In the genomic region with DNA sequence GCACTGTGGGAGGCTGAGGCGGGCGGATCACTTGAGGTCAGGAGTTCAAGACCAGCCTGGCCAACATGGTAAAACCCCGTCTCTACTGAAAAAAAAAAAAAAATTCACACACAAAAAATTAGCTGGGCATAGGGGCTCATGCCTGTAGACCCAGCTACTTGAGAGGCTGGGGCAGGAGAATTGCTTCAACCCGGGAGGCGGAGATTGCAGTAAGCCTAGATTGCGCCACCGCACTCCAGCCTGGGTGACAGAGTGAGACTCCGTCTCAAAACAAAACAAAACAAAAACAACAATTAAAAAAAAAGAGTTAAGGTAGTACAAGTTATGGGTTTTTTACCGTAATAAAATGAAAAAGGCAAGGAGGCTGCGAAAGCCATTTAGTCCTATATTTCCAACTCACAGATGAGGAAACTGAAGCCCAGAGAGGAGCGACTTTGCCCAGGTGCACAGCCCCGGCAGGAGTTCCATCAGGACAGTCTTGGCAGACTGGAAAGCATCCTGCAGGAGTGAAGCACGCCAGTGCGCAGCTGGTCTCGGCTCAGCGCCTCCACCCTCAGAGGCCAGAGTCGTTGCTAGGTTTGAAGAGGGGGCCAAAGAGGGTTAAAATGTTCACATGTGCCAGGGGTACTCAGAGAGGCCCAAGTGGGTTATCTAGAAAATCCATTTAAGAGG, we compare ENCODE assay signal across 17 cellular contexts. TPM values are rescaled to one million over a fixed set of nuclear protein-coding genes. Genes with fewer than 3 reads are reported as not detected.
A peak's percentile ranks its signal among the peaks of the same experiment; 100 is the strongest.
DNase-seq lines count a peak whose midpoint lies in the region; ATAC-seq and TF ChIP-seq lines count a peak whose summit lies in the region.
"Had no signal": no experiment of that assay in that cellular context is flagged by ENCODE, and none has a peak within 500 bp of the region (broad histone marks: within the 10 kb centered on the region; RNA-seq: fewer than 3 reads in every experiment).

No MANE protein-coding gene starts in this region.

- WGBS in GM23248 (ENCODE audit: low coverage in 1 of 2, low lambda C conversion rate in 2 of 2, missing lambda C conversion rate in 2 of 2), 2 experiments, result 85 to 89% methylated on average over 17 of the region's 17 CpGs
- 73 to 81% methylated on average over 17 of the region's 17 CpGs for WGBS in upper lobe of left lung, 2 donors

- H3K4me1 ChIP-seq in GM23248 (ENCODE audit: insufficient read depth) (peaks cover 2% of the 10 kb centered on the region), upper lobe of left lung (peaks cover 8 to 21% (median 13%) of the 10 kb centered on the region in 4 donors)

- in situ Hi-C loops in GM23248 (cut with MboI), result loop anchor here (10.0 kb wide), 1 partner anchor 190 kb away; no protein-coding TSS in a partner anchor

- TF ChIP-seq CTCF in RWPE1 (conservative IDR thresholded peaks at IDR 0.05; ENCODE audit: low read depth) (no peak), fibroblast of villous mesenchyme (IDR thresholded peaks at IDR 0.05; ENCODE audit: insufficient read depth, low read depth, low read length) (no peak), upper lobe of left lung (IDR thresholded peaks at IDR 0.05) (no peak)

- H3K9ac ChIP-seq in GM23248, result no peak overlapping the region

- peaks cover 27% of the 10 kb centered on the region for H3F3A ChIP-seq in GM23248 (ENCODE audit: insufficient read depth)

- peak; percentile 40 for DNase-seq in NCI-H510A treated with DMSO at 0.1 percent for 48 hours (lab: John Stamatoyannopoulos, UW)
- DNase-seq in NCI-H510A (lab: John Stamatoyannopoulos, UW), result no peak
- DNase-seq in RWPE1 (ENCODE audit: low spot score), result no peak
- DNase-seq in fibroblast of villous mesenchyme (ENCODE audit: low read depth), result peak; percentile 18
- no peak for DNase-seq in GM23248
- no peak for DNase-seq in upper lobe of left lung
- DNase-seq: DMS153, Kasumi-1, NCI-H1048, NCI-H1694 treated with DMSO at 0.1 percent for 48 hours, NCI-H2171 treated with DMSO at 0.1 percent for 48 hours, NCI-H526 treated with DMSO at 0.1 percent for 48 hours, PC-9 had no signal

- no peak overlapping the region for H3K4me3 ChIP-seq in fibroblast of villous mesenchyme (ENCODE audit: low read depth, low read length)
- no peak overlapping the region for H3K4me3 ChIP-seq in GM23248
- no peak overlapping the region for H3K4me3 ChIP-seq in upper lobe of left lung
- H3K4me3 ChIP-seq: HAP-1, PC-9 had no signal

- no peak overlapping the region for H2AFZ ChIP-seq in GM23248
- H2AFZ ChIP-seq: PC-9 had no signal

- H3K27me3 ChIP-seq in GM23248 (replicated peaks; ENCODE audit: insufficient read depth) (no peaks in the 10 kb centered on the region), upper lobe of left lung (no peaks in the 10 kb centered on the region)

- H3K27ac ChIP-seq in RWPE1 (peak overlapping the region; percentile 90), GM23248 (no peak overlapping the region), upper lobe of left lung (no peak overlapping the region)
- H3K27ac ChIP-seq: C4-2B, PC-9 had no signal

- CTCF ChIA-PET in RWPE1 (lab: Yijun Ruan, JAX), result interaction anchor here (0.9 to 2.9 kb wide), 2 partner anchors 187 to 212 kb away, joined by 3 to 14 read pairs; no protein-coding TSS in a partner anchor

- no peak for TF ChIP-seq EP300 in upper lobe of left lung (IDR thresholded peaks at IDR 0.05)

- no peaks in the 10 kb centered on the region for H4K20me1 ChIP-seq in GM23248 (ENCODE audit: insufficient read depth)

- TF ChIP-seq POLR2A in upper lobe of left lung (IDR thresholded peaks at IDR 0.05), result no peak

- POLR2A ChIA-PET in RWPE1 (lab: Yijun Ruan, JAX; ENCODE audit: low non-redundant PET), result interaction anchor here (0.5 kb wide), 1 partner anchor 125 kb away, joined by 5 read pairs; no protein-coding TSS in a partner anchor

- no peak overlapping the region for H3K4me2 ChIP-seq in GM23248 (ENCODE audit: unreplicated experiment)
- H3K4me2 ChIP-seq: PC-9 had no signal

- no peak for ATAC-seq in GM18858 (IDR thresholded peaks at IDR 0.05; ENCODE audit: unreplicated experiment)
- no peak for ATAC-seq in HG02981 (IDR thresholded peaks at IDR 0.05; ENCODE audit: unreplicated experiment)
- no peak for ATAC-seq in upper lobe of left lung (ENCODE audit: low FRiP score in 2 of 2)

- H3K36me3 ChIP-seq in GM23248 (ENCODE audit: low read depth), result no peaks in the 10 kb centered on the region
- no peaks in the 10 kb centered on the region for H3K36me3 ChIP-seq in upper lobe of left lung
- H3K36me3 ChIP-seq: HAP-1 had no signal

- H3K79me2 ChIP-seq in GM23248 (ENCODE audit: insufficient read depth), result peaks cover 2% of the 10 kb centered on the region

- no peaks in the 10 kb centered on the region for H3K9me2 ChIP-seq in GM23248 (ENCODE audit: insufficient read depth)

- H3K9me3 ChIP-seq in GM23248 (ENCODE audit: low read depth) (no peaks in the 10 kb centered on the region), upper lobe of left lung (no peaks in the 10 kb centered on the region)
- H3K9me3 ChIP-seq: HAP-1 had no signal

RNA-seq across cellular contexts. Expression of a gene that starts 3.8 kb away (rescaled TPM):
- total RNA-seq in fibroblast of villous mesenchyme (94.7 and 126 TPM in 2 replicates), upper lobe of left lung (100 to 1,000 TPM in 3 of 6 donors, 10 to 100 TPM in 3; 34.4 to 138 (median 106) TPM)
- 203 and 272 TPM in 2 replicates for total RNA-seq in GM23248 (2014; rRNA removed; shearing (Covaris generic))
- polyA plus RNA-seq in GM23248 (2016; fragmentation: Nextera tagmentation; extraction: Ambion mirVana), result 124 and 135 TPM in 2 replicates

RNA-seq across cellular contexts. Expression of a gene that starts 22.2 kb away (rescaled TPM):
- total RNA-seq in fibroblast of villous mesenchyme, result 6.9 and 10.6 TPM in 2 replicates
- 6.6 and 7.5 TPM in 2 replicates for total RNA-seq in GM23248 (2014; rRNA removed; shearing (Covaris generic))
- 2.8 and 3.3 TPM in 2 replicates for polyA plus RNA-seq in GM23248 (2016; fragmentation: Nextera tagmentation; extraction: Ambion mirVana)
- 10 to 100 TPM in 3 of 6 donors, 1 to 10 TPM in 3; 4.4 to 20.7 (median 10.0) TPM for total RNA-seq in upper lobe of left lung

RNA-seq across cellular contexts. Expression of a gene that starts 55.0 kb away (rescaled TPM):
- 3.0 and 3.2 TPM in 2 replicates for total RNA-seq in fibroblast of villous mesenchyme
- total RNA-seq in GM23248 (2014; rRNA removed; shearing (Covaris generic)), result 4.7 and 5.1 TPM in 2 replicates
- 3.1 and 3.9 TPM in 2 replicates for polyA plus RNA-seq in GM23248 (2016; fragmentation: Nextera tagmentation; extraction: Ambion mirVana)
- total RNA-seq in upper lobe of left lung, result 10 to 100 TPM in 3 of 6 donors, 1 to 10 TPM in 3; 6.5 to 18.9 (median 10.4) TPM

Comparison
In these comparisons a context has a peak if more than half of its experiments do, and no peak if none do; other contexts are left out.
1. DNase-seq: peak in NCI-H510A treated with DMSO at 0.1 percent for 48 hours (single experiment) and fibroblast of villous mesenchyme (single experiment); none in NCI-H510A (single experiment), RWPE1 (single experiment), GM23248 (single experiment) and upper lobe of left lung (0 of 2).